ENCODE assay signal across 18 cellular contexts in genomic region chr10:32985341-32985764, GRCh38. TPM values are rescaled to one million over a fixed set of nuclear protein-coding genes. Genes with fewer than 3 reads are reported as not detected.
DNase-seq lines count a peak whose midpoint lies in the region; ATAC-seq and TF ChIP-seq lines count a peak whose summit lies in the region.
"Had no signal": no experiment of that assay in that cellular context is flagged by ENCODE, and none has a peak within 500 bp of the region (broad histone marks: within the 10 kb centered on the region; RNA-seq: fewer than 3 reads in every experiment).

No MANE protein-coding gene starts in this region.

- H3K4me1 Mint-ChIP-seq in Calu3 (ENCODE audit: low read depth, unreplicated experiment), result peaks cover 48% of the 10 kb centered on the region
- H3K4me1 Mint-ChIP-seq in natural killer cell treated with Interleukin-12 subunit alpha and Interleukin-12 subunit beta and Interleukin-15 and Interleukin-18, amount 100 ng/mL, for 72 hours (ENCODE audit: low read depth in 2 of 2), result peaks cover 40 to 44% of the 10 kb centered on the region in 2 donors

- H3K27ac Mint-ChIP-seq in Calu3 (ENCODE audit: unreplicated experiment), result peak overlapping the region; percentile 100
- H3K27ac Mint-ChIP-seq in natural killer cell treated with Interleukin-12 subunit alpha and Interleukin-12 subunit beta and Interleukin-15 and Interleukin-18, amount 100 ng/mL, for 72 hours, result no peak overlapping the region
- H3K27ac Mint-ChIP-seq: naive B cell had no signal

- no peak overlapping the region for H3K4me3 Mint-ChIP-seq in Calu3 (ENCODE audit: low read depth, unreplicated experiment)
- no peak overlapping the region for H3K4me3 Mint-ChIP-seq in natural killer cell treated with Interleukin-12 subunit alpha and Interleukin-12 subunit beta and Interleukin-15 and Interleukin-18, amount 100 ng/mL, for 72 hours
- H3K4me3 Mint-ChIP-seq: naive B cell had no signal

- peak overlapping the region; percentile 8; the same call in 1 of the 2 replicates for H3K9ac ChIP-seq in OCI-LY1 (ENCODE audit: low read length)

- H3K36me3 Mint-ChIP-seq in Calu3 (ENCODE audit: insufficient read depth, unreplicated experiment), result peaks cover 51% of the 10 kb centered on the region
- no peaks in the 10 kb centered on the region for H3K36me3 Mint-ChIP-seq in natural killer cell treated with Interleukin-12 subunit alpha and Interleukin-12 subunit beta and Interleukin-15 and Interleukin-18, amount 100 ng/mL, for 72 hours
- H3K36me3 Mint-ChIP-seq: naive B cell had no signal

- peaks cover 55% of the 10 kb centered on the region for H3K4me1 ChIP-seq in OCI-LY1 (ENCODE audit: insufficient read depth, low read length, severe bottlenecking)
- H3K4me1 ChIP-seq in osteoblast (ENCODE audit: insufficient read depth, low read length), result peaks cover 56% of the 10 kb centered on the region

- H3K4me2 ChIP-seq in OCI-LY1 (ENCODE audit: low read length), result peak overlapping the region; percentile 19; the same call in 1 of the 2 replicates
- H3K4me2 ChIP-seq in osteoblast (ENCODE audit: insufficient read depth, low read length), result peak overlapping the region; percentile 47

- H3K4me3 ChIP-seq in OCI-LY1 (ENCODE audit: low read depth, low read length, poor library complexity, severe bottlenecking) (no peak overlapping the region), osteoblast (ENCODE audit: insufficient read depth, low read length) (peak overlapping the region; percentile 1)
- H3K4me3 ChIP-seq: thyroid gland had no signal

- H3K9me3 ChIP-seq in OCI-LY1 (ENCODE audit: low read length) (no peaks in the 10 kb centered on the region), osteoblast (ENCODE audit: low read depth, low read length) (no peaks in the 10 kb centered on the region)
- H3K9me3 ChIP-seq: thyroid gland had no signal

- H4K20me1 ChIP-seq in OCI-LY1 (ENCODE audit: insufficient read depth, low read length) (no peaks in the 10 kb centered on the region), osteoblast (ENCODE audit: insufficient read depth, low read length) (no peaks in the 10 kb centered on the region)

- no peak for DNase-seq in Calu3
- no peak for DNase-seq in epithelial cell of prostate (ENCODE audit: low read depth, low spot score)
- DNase-seq in osteoblast (ENCODE audit: insufficient read length, low spot score, missing footprints), result no peak
- no peak for DNase-seq in stimulated activated CD4-positive, alpha-beta T cell treated with anti-CD3 and anti-CD28 coated beads, Interleukin-12 subunit alpha, Interleukin-12 subunit beta, amount 100 ng/mL, for 4 hours
- DNase-seq in natural killer cell treated with Interleukin-12 subunit alpha and Interleukin-12 subunit beta and Interleukin-15 and Interleukin-18, amount 100 ng/mL, for 72 hours (ENCODE audit: low spot score), result no peak
- DNase-seq: activated CD4-positive, alpha-beta T cell treated with anti-CD3 and anti-CD28 coated beads, Interleukin-2, amount 50 U/mL, for 4 hours; activated T-cell treated with anti-CD3 and anti-CD28 coated beads, Interleukin-2, amount 50 U/mL, for 48 hours; left cardiac atrium; naive B cell; NCI-H2107; SHP77 treated with DMSO at 0.1 percent for 48 hours; stimulated activated CD4-positive, alpha-beta T cell treated with anti-CD3 and anti-CD28 coated beads, Interleukin-2, amount 100 ng/mL, for 48 hours; stimulated activated CD8-positive, alpha-beta memory T cell treated with anti-CD3 and anti-CD28 coated beads, Interleukin-4, amount 100 ng/mL, for 48 hours; T1000; thyroid gland had no signal

- no peaks in the 10 kb centered on the region for H3K27me3 Mint-ChIP-seq in Calu3 (ENCODE audit: unreplicated experiment)
- no peaks in the 10 kb centered on the region for H3K27me3 Mint-ChIP-seq in natural killer cell treated with Interleukin-12 subunit alpha and Interleukin-12 subunit beta and Interleukin-15 and Interleukin-18, amount 100 ng/mL, for 72 hours

- no peaks in the 10 kb centered on the region for H3F3A ChIP-seq in OCI-LY1 (ENCODE audit: insufficient read depth, low read length)

- no peaks in the 10 kb centered on the region for H3K9me2 ChIP-seq in OCI-LY1 (ENCODE audit: low read depth, low read length)

- H3K9me3 Mint-ChIP-seq in Calu3 (ENCODE audit: low read depth, unreplicated experiment), result no peaks in the 10 kb centered on the region
- no peaks in the 10 kb centered on the region for H3K9me3 Mint-ChIP-seq in natural killer cell treated with Interleukin-12 subunit alpha and Interleukin-12 subunit beta and Interleukin-15 and Interleukin-18, amount 100 ng/mL, for 72 hours
- H3K9me3 Mint-ChIP-seq: naive B cell had no signal

- intact Hi-C loops in Calu3 (cut with micrococcal nuclease; ENCODE audit: unreplicated experiment), result no loop called here

- H3K79me2 ChIP-seq in OCI-LY1 (ENCODE audit: insufficient read depth, low read length), result no peaks in the 10 kb centered on the region
- peaks cover 6% of the 10 kb centered on the region for H3K79me2 ChIP-seq in osteoblast (ENCODE audit: insufficient read depth, low read length)

- H3K27me3 ChIP-seq in OCI-LY1 (ENCODE audit: insufficient read depth, low read length) (no peaks in the 10 kb centered on the region), osteoblast (ENCODE audit: insufficient read depth, low read length) (no peaks in the 10 kb centered on the region)
- H3K27me3 ChIP-seq: thyroid gland had no signal

- H3K27ac ChIP-seq in OCI-LY1 (ENCODE audit: low read depth, low read length, poor library complexity, severe bottlenecking) (peak overlapping the region; percentile 80), epithelial cell of prostate (peak overlapping the region; percentile 99), osteoblast (ENCODE audit: low read depth, low read length) (peak overlapping the region; percentile 78)
- H3K27ac ChIP-seq: thyroid gland had no signal

- CTCF ChIA-PET in Calu3 (lab: Charles Lee), result interaction anchor here (0.8 kb wide), 2 partner anchors 12 to 23 kb away, joined by 3 to 4 read pairs; no protein-coding TSS in a partner anchor

- H2AFZ ChIP-seq in OCI-LY1 (ENCODE audit: low read length) (peak overlapping the region; percentile 40; the same call in 1 of the 2 replicates), osteoblast (ENCODE audit: low read length) (no peak overlapping the region)

- TF ChIP-seq CTCF in Calu3 (IDR thresholded peaks at IDR 0.05; ENCODE audit: unreplicated experiment), result no peak
- TF ChIP-seq CTCF in OCI-LY1 (IDR thresholded peaks at IDR 0.05; ENCODE audit: low read length), result no peak
- TF ChIP-seq CTCF in osteoblast (IDR thresholded peaks at IDR 0.05; ENCODE audit: extremely low read depth, low read depth, low read length), result no peak

- no peaks in the 10 kb centered on the region for H3K36me3 ChIP-seq in OCI-LY1 (ENCODE audit: insufficient read depth, low read length)
- no peaks in the 10 kb centered on the region for H3K36me3 ChIP-seq in osteoblast (ENCODE audit: insufficient read depth, low read length)
- H3K36me3 ChIP-seq: thyroid gland had no signal

- no TSS peak for BruUV-seq in Calu3 (replicated peaks; lab: Mats Ljungman, UMichigan)

- no peak for ATAC-seq in GM18517 (IDR thresholded peaks at IDR 0.05; ENCODE audit: unreplicated experiment)
- no peak for ATAC-seq in GM19023 (IDR thresholded peaks at IDR 0.05; ENCODE audit: unreplicated experiment)
- no peak for ATAC-seq in natural killer cell treated with Interleukin-12 subunit alpha and Interleukin-12 subunit beta and Interleukin-15 and Interleukin-18, amount 100 ng/mL, for 72 hours
- ATAC-seq: left cardiac atrium had no signal

RNA-seq across cellular contexts. Expression of gene ITGB1, which starts 27.3 kb away (rescaled TPM):
- 1,388 and 1,455 TPM in 2 replicates for total RNA-seq in Calu3 (2022)
- 1,572 and 1,742 TPM in 2 replicates for total RNA-seq in osteoblast
- total RNA-seq in natural killer cell treated with Interleukin-12 subunit alpha and Interleukin-12 subunit beta and Interleukin-15 and Interleukin-18, amount 100 ng/mL, for 72 hours, result 100 to 1,000 TPM; 101 to 119 TPM

Comparison
In these comparisons a context has a peak if more than half of its experiments do, and no peak if none do; other contexts are left out.
1. RNA of gene ITGB1, which starts 27.3 kb away (total RNA-seq): 1,572 to 1,742 TPM in osteoblast and 1,388 to 1,455 TPM in Calu3; 101 to 119 TPM in natural killer cell treated with Interleukin-12 subunit alpha and Interleukin-12 subunit beta and Interleukin-15 and Interleukin-18, amount 100 ng/mL, for 72 hours; every median in the first group is over 10 times any median in the second.
2. Peak in every context shown above with its lines, with median percentiles within 50 percentile points of each other: H3K27ac ChIP-seq.